ENCODE assay signal across 29 cellular contexts in the genomic region with DNA sequence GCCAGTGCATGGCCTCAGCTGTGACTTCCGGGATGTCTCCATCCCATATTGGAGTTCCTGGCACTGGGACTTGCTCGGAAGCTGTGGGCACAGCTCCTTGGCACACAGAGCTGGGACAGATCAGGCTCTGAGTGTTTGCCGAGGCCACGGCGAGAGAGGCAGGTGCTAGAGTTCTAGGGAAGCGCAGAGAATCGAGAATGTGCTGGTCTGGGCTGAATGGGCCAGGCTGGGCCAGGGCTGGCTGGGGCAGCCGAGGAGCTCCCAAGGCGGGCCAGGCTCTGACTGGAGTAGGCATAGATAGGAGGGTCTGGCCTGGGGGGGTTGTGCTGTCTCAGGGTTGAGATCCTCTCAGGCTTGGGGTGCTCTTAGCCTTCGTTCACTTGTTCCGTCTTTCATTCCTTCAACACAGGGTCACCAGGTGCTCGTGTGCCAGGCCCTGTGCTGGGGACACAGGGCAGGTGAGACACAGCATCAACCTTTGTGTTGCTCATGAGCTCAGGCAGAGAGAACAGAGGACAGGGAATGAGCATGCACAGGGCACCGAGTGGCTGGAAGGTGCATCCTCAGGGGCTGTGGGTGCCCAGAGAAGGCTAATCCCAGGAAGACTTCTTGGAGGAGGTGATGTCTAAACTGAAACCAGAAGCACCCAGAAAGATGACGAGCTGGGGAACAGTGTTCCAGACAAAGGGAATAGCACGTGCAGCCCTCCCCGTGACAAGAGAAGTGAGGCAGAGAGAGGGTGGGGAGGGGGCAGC.
"Had no signal": no experiment of that assay in that cellular context is flagged by ENCODE, and none has a peak within 500 bp of the region (broad histone marks: within the 10 kb centered on the region; RNA-seq: fewer than 3 reads in every experiment).

No MANE protein-coding gene starts in this region.

- H3K4me3 Mint-ChIP-seq: activated naive CD8-positive, alpha-beta T cell; stimulated activated memory B cell treated with anti-CD40 and anti-IgM and Interleukin-4, amounts not matched to agents 10 μg/mL and 1 μg/mL and 100 μg/mL, for 72 hours; stimulated activated naive CD8-positive, alpha-beta T cell treated with anti-CD3 and anti-CD28 coated beads, Interleukin-15, amount 100 ng/mL, for 72 hours; T-helper 1 cell treated with Interleukin-12 subunit alpha and Interleukin-12 subunit beta and Interleukin-4 antibody, amounts not matched to agents 30 μg/mL and 1 μg/mL, for 36 hours had no signal

- H3K9ac ChIP-seq: parathyroid adenoma had no signal

- H3K27ac ChIP-seq: colonic mucosa, left ventricle myocardium inferior, parathyroid adenoma, right lobe of liver, skin epidermis, thyroid gland, upper lobe of left lung, vagina had no signal

- FAIRE-seq: bronchial epithelial cell, endometrium, frontal cortex had no signal

- H3K27ac Mint-ChIP-seq: activated naive CD8-positive, alpha-beta T cell; naive B cell; stimulated activated memory B cell treated with anti-CD40 and anti-IgM and Interleukin-4, amounts not matched to agents 10 μg/mL and 1 μg/mL and 100 μg/mL, for 72 hours; T-helper 1 cell treated with Interleukin-12 subunit alpha and Interleukin-12 subunit beta and Interleukin-4 antibody, amounts not matched to agents 30 μg/mL and 1 μg/mL, for 36 hours had no signal

- H3K27me3 ChIP-seq: colonic mucosa, right lobe of liver, thyroid gland, upper lobe of left lung, vagina had no signal

- H3K9me3 ChIP-seq: colonic mucosa, left ventricle myocardium inferior, right lobe of liver, thyroid gland, upper lobe of left lung, vagina had no signal

- DNase-seq: activated CD4-positive, alpha-beta T cell treated with anti-CD3 and anti-CD28 coated beads, Interleukin-2, amount 50 U/mL, for 4 hours; activated effector memory CD4-positive, alpha-beta T cell treated with Interleukin-2 at 50 U/mL for 16 hours; activated naive CD4-positive, alpha-beta T cell treated with Interleukin-2 at 50 U/mL for 16 hours; activated T-cell treated with anti-CD3 and anti-CD28 coated beads for 4 hours; anterior cingulate cortex; colonic mucosa; effector CD8-positive, alpha-beta T cell; left ventricle myocardium inferior; mammary epithelial cell; naive B cell; nucleus accumbens; stimulated activated CD4-positive, alpha-beta T cell treated with anti-CD3 and anti-CD28 coated beads, Interleukin-12 subunit alpha, Interleukin-12 subunit beta, amount 100 ng/mL, for 4 hours; stimulated activated CD4-positive, alpha-beta T cell treated with anti-CD3 and anti-CD28 coated beads, Interleukin-4, amount 100 ng/mL, for 24 hours; stimulated activated naive CD8-positive, alpha-beta T cell treated with anti-CD3 and anti-CD28 coated beads, Interleukin-15, amount 100 ng/mL, for 72 hours; substantia nigra; SW 1271; T1000; thyroid gland; upper lobe of left lung had no signal

- H3K4me1 ChIP-seq: colonic mucosa, parathyroid adenoma, thyroid gland, vagina had no signal

- H3K4me3 ChIP-seq: colonic mucosa, left ventricle myocardium inferior, right lobe of liver, skin epidermis, thyroid gland, upper lobe of left lung, vagina had no signal

- H3K36me3 ChIP-seq: colonic mucosa, left ventricle myocardium inferior, right lobe of liver, thyroid gland, upper lobe of left lung, vagina had no signal

- H3K9me3 Mint-ChIP-seq: stimulated activated memory B cell treated with anti-CD40 and anti-IgM and Interleukin-4, amounts not matched to agents 10 μg/mL and 1 μg/mL and 100 μg/mL, for 72 hours; stimulated activated naive CD8-positive, alpha-beta T cell treated with anti-CD3 and anti-CD28 coated beads, Interleukin-15, amount 100 ng/mL, for 72 hours; T-helper 1 cell treated with Interleukin-12 subunit alpha and Interleukin-12 subunit beta and Interleukin-4 antibody, amounts not matched to agents 30 μg/mL and 1 μg/mL, for 36 hours had no signal

- H3K79me2 ChIP-seq: parathyroid adenoma had no signal

- H3K27me3 Mint-ChIP-seq: activated naive CD8-positive, alpha-beta T cell had no signal

- H3K36me3 Mint-ChIP-seq: activated naive CD8-positive, alpha-beta T cell; stimulated activated memory B cell treated with anti-CD40 and anti-IgM and Interleukin-4, amounts not matched to agents 10 μg/mL and 1 μg/mL and 100 μg/mL, for 72 hours had no signal

- H2AFZ ChIP-seq: parathyroid adenoma had no signal

- ATAC-seq: right lobe of liver; stimulated activated memory B cell treated with anti-CD40 and anti-IgM and Interleukin-4, amounts not matched to agents 10 μg/mL and 1 μg/mL and 100 μg/mL, for 72 hours; stimulated activated naive CD8-positive, alpha-beta T cell treated with anti-CD3 and anti-CD28 coated beads, Interleukin-15, amount 100 ng/mL, for 72 hours had no signal

- H3K4me1 Mint-ChIP-seq: naive B cell; stimulated activated naive CD8-positive, alpha-beta T cell treated with anti-CD3 and anti-CD28 coated beads, Interleukin-15, amount 100 ng/mL, for 72 hours had no signal
